ENCODE assay signal across 9 cellular contexts in the genomic region with DNA sequence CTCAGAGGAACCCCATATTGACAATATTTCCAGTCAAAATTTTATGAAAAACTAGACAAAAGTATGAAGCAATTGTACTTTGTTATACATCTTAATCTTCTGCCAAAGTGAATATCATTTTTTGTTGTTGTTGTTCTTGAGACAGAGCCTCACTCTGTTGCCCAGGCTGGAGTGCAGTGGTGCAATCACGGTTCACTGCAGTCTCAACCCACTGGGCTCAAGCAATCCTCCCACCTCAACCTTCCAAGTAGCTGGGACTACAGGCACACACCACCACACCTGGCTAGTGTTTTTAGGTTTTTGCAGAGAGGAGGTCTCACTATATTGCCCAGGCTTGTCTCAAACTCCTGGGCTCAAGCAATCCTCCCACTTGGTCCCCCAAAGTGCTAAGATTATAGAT. TPM values are rescaled to one million over a fixed set of nuclear protein-coding genes. Genes with fewer than 3 reads are reported as not detected.
"Had no signal": no experiment of that assay in that cellular context is flagged by ENCODE, and none has a peak within 500 bp of the region (broad histone marks: within the 10 kb centered on the region; RNA-seq: fewer than 3 reads in every experiment).

No MANE protein-coding gene starts in this region.

RNA-seq across cellular contexts. Expression of a gene that starts 17.3 kb away (rescaled TPM):
- total RNA-seq: OCI-LY7, PC-3, PC-9, RPMI7951, SJCRH30, SJSA1, SK-MEL-5 had no signal

RNA-seq across cellular contexts. Expression of a gene that starts 39.6 kb away (rescaled TPM):
- total RNA-seq: OCI-LY7, PC-3, PC-9, RPMI7951, SJCRH30, SJSA1 had no signal

RNA-seq across cellular contexts. Expression of a gene that starts 52.4 kb away (rescaled TPM):
- total RNA-seq: OCI-LY7, PC-3, PC-9, Right ventricle myocardium inferior, Right ventricle myocardium superior, RPMI7951, SJCRH30, SJSA1 had no signal
